Comparison of ENCODE assay signal across 1 cellular context in genomic region chr16:8920676-8921625, GRCh38.
TF ChIP-seq lines count a peak whose summit lies in the region.

No MANE protein-coding gene starts in this region.

TF ChIP-seq in WTC11, 78 proteins besides CTCF, POLR2A, EP300 and RAD21 (continued from another document):
- TF ChIP-seq, protein P1, sequence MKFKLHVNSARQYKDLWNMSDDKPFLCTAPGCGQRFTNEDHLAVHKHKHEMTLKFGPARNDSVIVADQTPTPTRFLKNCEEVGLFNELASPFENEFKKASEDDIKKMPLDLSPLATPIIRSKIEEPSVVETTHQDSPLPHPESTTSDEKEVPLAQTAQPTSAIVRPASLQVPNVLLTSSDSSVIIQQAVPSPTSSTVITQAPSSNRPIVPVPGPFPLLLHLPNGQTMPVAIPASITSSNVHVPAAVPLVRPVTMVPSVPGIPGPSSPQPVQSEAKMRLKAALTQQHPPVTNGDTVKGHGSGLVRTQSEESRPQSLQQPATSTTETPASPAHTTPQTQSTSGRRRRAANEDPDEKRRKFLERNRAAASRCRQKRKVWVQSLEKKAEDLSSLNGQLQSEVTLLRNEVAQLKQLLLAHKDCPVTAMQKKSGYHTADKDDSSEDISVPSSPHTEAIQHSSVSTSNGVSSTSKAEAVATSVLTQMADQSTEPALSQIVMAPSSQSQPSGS (CRISPR knock-in tag; IDR thresholded peaks at IDR 0.05; ENCODE audit: borderline replicate concordance, low read depth) = no peak
- TF ChIP-seq, protein P2, sequence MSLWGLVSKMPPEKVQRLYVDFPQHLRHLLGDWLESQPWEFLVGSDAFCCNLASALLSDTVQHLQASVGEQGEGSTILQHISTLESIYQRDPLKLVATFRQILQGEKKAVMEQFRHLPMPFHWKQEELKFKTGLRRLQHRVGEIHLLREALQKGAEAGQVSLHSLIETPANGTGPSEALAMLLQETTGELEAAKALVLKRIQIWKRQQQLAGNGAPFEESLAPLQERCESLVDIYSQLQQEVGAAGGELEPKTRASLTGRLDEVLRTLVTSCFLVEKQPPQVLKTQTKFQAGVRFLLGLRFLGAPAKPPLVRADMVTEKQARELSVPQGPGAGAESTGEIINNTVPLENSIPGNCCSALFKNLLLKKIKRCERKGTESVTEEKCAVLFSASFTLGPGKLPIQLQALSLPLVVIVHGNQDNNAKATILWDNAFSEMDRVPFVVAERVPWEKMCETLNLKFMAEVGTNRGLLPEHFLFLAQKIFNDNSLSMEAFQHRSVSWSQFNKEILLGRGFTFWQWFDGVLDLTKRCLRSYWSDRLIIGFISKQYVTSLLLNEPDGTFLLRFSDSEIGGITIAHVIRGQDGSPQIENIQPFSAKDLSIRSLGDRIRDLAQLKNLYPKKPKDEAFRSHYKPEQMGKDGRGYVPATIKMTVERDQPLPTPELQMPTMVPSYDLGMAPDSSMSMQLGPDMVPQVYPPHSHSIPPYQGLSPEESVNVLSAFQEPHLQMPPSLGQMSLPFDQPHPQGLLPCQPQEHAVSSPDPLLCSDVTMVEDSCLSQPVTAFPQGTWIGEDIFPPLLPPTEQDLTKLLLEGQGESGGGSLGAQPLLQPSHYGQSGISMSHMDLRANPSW (CRISPR knock-in tag; conservative IDR thresholded peaks at IDR 0.05; ENCODE audit: low read depth) = no peak
- TF ChIP-seq CBFB (CRISPR knock-in tag; IDR thresholded peaks at IDR 0.05; ENCODE audit: low read depth) = no peak
- TF ChIP-seq FOXK1 (CRISPR knock-in tag; IDR thresholded peaks at IDR 0.05) = no peak
- TF ChIP-seq RELA (CRISPR knock-in tag; IDR thresholded peaks at IDR 0.05; ENCODE audit: borderline replicate concordance) = no peak
- no peak for TF ChIP-seq NR2C2 (CRISPR knock-in tag; IDR thresholded peaks at IDR 0.05)
- TF ChIP-seq ZNF396 (CRISPR knock-in tag; IDR thresholded peaks at IDR 0.05; ENCODE audit: borderline replicate concordance) = no peak
- TF ChIP-seq, protein P3, sequence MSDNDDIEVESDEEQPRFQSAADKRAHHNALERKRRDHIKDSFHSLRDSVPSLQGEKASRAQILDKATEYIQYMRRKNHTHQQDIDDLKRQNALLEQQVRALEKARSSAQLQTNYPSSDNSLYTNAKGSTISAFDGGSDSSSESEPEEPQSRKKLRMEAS (CRISPR knock-in tag; IDR thresholded peaks at IDR 0.05) = no peak
- TF ChIP-seq, protein P4, sequence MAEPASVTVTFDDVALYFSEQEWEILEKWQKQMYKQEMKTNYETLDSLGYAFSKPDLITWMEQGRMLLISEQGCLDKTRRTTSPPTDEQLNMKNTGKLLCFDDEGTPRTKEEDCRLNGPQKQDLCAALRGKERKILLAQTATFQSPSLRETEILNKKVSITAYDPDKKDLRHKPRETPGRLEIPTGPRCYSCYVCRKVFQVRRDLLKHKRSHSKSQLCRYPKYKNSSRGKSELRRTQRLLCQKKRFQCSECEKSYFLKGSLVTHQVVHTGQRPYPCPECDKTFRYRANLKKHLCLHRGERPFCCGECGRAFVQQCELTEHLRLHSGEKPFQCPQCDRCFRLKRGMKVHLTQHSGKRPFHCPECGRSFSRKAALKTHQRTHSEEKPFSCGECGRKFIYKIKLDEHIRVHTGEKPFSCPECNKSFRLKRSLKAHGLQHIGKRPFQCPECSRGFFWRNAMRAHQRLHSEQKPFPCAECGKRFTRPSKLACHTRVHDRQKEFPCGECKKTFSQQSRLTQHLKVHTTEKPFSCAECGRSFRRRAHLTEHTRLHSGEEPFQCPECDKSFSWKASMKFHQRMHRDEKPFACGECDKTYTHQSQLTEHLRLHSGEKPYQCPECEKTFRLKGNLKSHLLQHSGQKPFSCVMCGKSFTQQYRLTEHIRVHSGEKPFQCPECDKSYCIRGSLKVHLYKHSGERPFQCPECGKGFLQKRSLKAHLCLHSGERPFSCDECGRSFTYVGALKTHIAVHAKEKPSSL (CRISPR knock-in tag; conservative IDR thresholded peaks at IDR 0.05) = no peak
- TF ChIP-seq RORB (CRISPR knock-in tag; IDR thresholded peaks at IDR 0.05) = no peak
- no peak for TF ChIP-seq CDX4 (CRISPR knock-in tag; IDR thresholded peaks at IDR 0.05; ENCODE audit: borderline replicate concordance)
- no peak for TF ChIP-seq GABPB1 (CRISPR knock-in tag; IDR thresholded peaks at IDR 0.05)
- TF ChIP-seq ZNF263 (CRISPR knock-in tag; IDR thresholded peaks at IDR 0.05; ENCODE audit: low read depth) = no peak
TF ChIP-seq in WTC11: peak in this region for 0.
